In genomic region chr9:91419222-91420191, GRCh38 we compare ENCODE assay signal across 8 cellular contexts. TPM values are rescaled to one million over a fixed set of nuclear protein-coding genes. Genes with fewer than 3 reads are reported as not detected.
DNase-seq lines count a peak whose midpoint lies in the region; ATAC-seq and TF ChIP-seq lines count a peak whose summit lies in the region.

No MANE protein-coding gene starts in this region.

- no peaks in the 10 kb centered on the region for H3K36me3 ChIP-seq in body of pancreas (replicated peaks in 1 of 2; ENCODE audit: insufficient read depth in 1 of 2, low read depth in 2 of 2)

- H3K36me3 Mint-ChIP-seq in effector memory CD8-positive, alpha-beta T cell (ENCODE audit: insufficient read depth), result peaks cover 10% of the 10 kb centered on the region

- no peak overlapping the region for H3K4me3 Mint-ChIP-seq in effector memory CD8-positive, alpha-beta T cell

- H3K4me3 ChIP-seq in body of pancreas, result no peak overlapping the region

- TF ChIP-seq POLR2A in body of pancreas (IDR thresholded peaks at IDR 0.05), result peak in 1 of 3 donors; percentile 32

- no peaks in the 10 kb centered on the region for H3K9me3 Mint-ChIP-seq in effector memory CD8-positive, alpha-beta T cell

- no peaks in the 10 kb centered on the region for H3K27me3 ChIP-seq in body of pancreas

- peaks cover 50% of the 10 kb centered on the region for H3K4me1 ChIP-seq in body of pancreas

- peaks cover 23 to 29% of the 10 kb centered on the region in 2 donors for H3K4me1 Mint-ChIP-seq in effector memory CD8-positive, alpha-beta T cell (ENCODE audit: low read depth in 2 of 2)

- H3K27ac ChIP-seq in body of pancreas, result peak overlapping the region; percentile 11 to 98 (median 61)

- DNase-seq in DMS53 (lab: John Stamatoyannopoulos, UW), result peak; percentile 21
- DNase-seq in NCI-H460 (ENCODE audit: extremely low read depth, low read depth), result peak; percentile 94
- peak; percentile 48 to 87 (median 68) for DNase-seq in body of pancreas
- peak; percentile 36 for DNase-seq in medulla oblongata (ENCODE audit: extremely low spot score)
- no peak for DNase-seq in effector memory CD8-positive, alpha-beta T cell
- no peak for DNase-seq in activated effector memory CD4-positive, alpha-beta T cell treated with anti-CD3 and anti-CD28 coated beads, Interleukin-2, amount 50 U/mL, for 16 hours

- intact Hi-C loops in body of pancreas (cut with DNase I), result no loop called here

- H3K27ac Mint-ChIP-seq in effector memory CD8-positive, alpha-beta T cell, result no peak overlapping the region

- H3K27me3 Mint-ChIP-seq in effector memory CD8-positive, alpha-beta T cell, result peaks cover 12 to 18% of the 10 kb centered on the region in 2 donors

- H3K9me3 ChIP-seq in body of pancreas, result no peaks in the 10 kb centered on the region

- WGBS in body of pancreas, 2 donors, result 38 to 44% methylated on average over 10 of the region's 10 CpGs

- no peak for TF ChIP-seq CTCF in body of pancreas (IDR thresholded peaks at IDR 0.05)

- ATAC-seq in body of pancreas (no peak), HG03439 (IDR thresholded peaks at IDR 0.05; ENCODE audit: unreplicated experiment) (no peak), GM19035 (IDR thresholded peaks at IDR 0.05; ENCODE audit: unreplicated experiment) (no peak)
- no peak for ATAC-seq in effector memory CD8-positive, alpha-beta T cell (replicated peaks)

RNA-seq across cellular contexts. Expression of gene NFIL3, which starts 4.1 kb away (rescaled TPM):
- total RNA-seq in NCI-H460 (2014; rRNA removed; shearing (Covaris generic)), result 10.9 and 11.6 TPM in 2 replicates
- polyA plus RNA-seq in NCI-H460 (2014; cell fraction: nucleus; rRNA removed), result 1.7 and 7.1 TPM in 2 replicates
- total RNA-seq in body of pancreas, result 10 to 100 TPM; 11.4 to 12.9 TPM

RNA-seq across cellular contexts. Expression of gene AUH, which starts 57.8 kb away (rescaled TPM):
- total RNA-seq in NCI-H460 (2014; rRNA removed; shearing (Covaris generic)), result 16.0 and 19.9 TPM in 2 replicates
- polyA plus RNA-seq in NCI-H460 (2014; cell fraction: nucleus; rRNA removed), result 15.5 and 28.1 TPM in 2 replicates
- total RNA-seq in body of pancreas, result 10 to 100 TPM; 47.7 to 75.8 TPM

Comparison
In these comparisons a context has a peak if more than half of its experiments do, and no peak if none do; other contexts are left out.
1. DNase-seq: peak in DMS53 (single experiment), NCI-H460 (single experiment), body of pancreas (4 of 4) and medulla oblongata (single experiment); none in effector memory CD8-positive, alpha-beta T cell (0 of 3) and activated effector memory CD4-positive, alpha-beta T cell treated with anti-CD3 and anti-CD28 coated beads, Interleukin-2, amount 50 U/mL, for 16 hours (single experiment).